Comparison of ENCODE assay signal across 30 cellular contexts in genomic region chr5:179089502-179089901, GRCh38.
"Had no signal": no experiment of that assay in that cellular context is flagged by ENCODE, and none has a peak within 500 bp of the region (broad histone marks: within the 10 kb centered on the region; RNA-seq: fewer than 3 reads in every experiment).

No MANE protein-coding gene starts in this region.

- H3K4me3 ChIP-seq: ascending aorta, cardiac muscle cell had no signal

- H3K36me3 ChIP-seq: cardiac muscle cell had no signal

- H3K27me3 ChIP-seq: ascending aorta, cardiac muscle cell had no signal

- FAIRE-seq: bronchial epithelial cell, colon, TTC549 had no signal

- H3K4me1 ChIP-seq: ascending aorta had no signal

- H3K27ac ChIP-seq: ascending aorta, cardiac muscle cell, VCaP had no signal

- ATAC-seq: activated CD4-positive, alpha-beta T cell treated with anti-CD3 and anti-CD28 coated beads for 36 hours; activated CD8-positive, alpha-beta memory T cell treated with anti-CD3 and anti-CD28 coated beads, Interleukin-2, amount 10 ng/mL, durations not matched to agents 7 days and 5 days; activated CD8-positive, alpha-beta T cell treated with anti-CD3 and anti-CD28 coated beads, Interleukin-2, amount 10 ng/mL, durations not matched to agents 7 days and 5 days; activated naive CD8-positive, alpha-beta T cell treated with anti-CD3 and anti-CD28 coated beads, Interleukin-2, amount 50 U/mL, for 24 hours had no signal

- DNase-seq: activated B cell treated with CpG ODN at 0.5 μM for 24 hours; activated CD4-positive, alpha-beta memory T cell treated with anti-CD3 and anti-CD28 coated beads, Interleukin-2, amount 10 ng/mL, durations not matched to agents 7 days and 5 days; activated CD4-positive, alpha-beta T cell treated with anti-CD3 and anti-CD28 coated beads for 1 hour; activated CD4-positive, alpha-beta T cell treated with anti-CD3 and anti-CD28 coated beads for 36 hours; activated CD4-positive, alpha-beta T cell treated with anti-CD3 and anti-CD28 coated beads for 48 hours; activated CD4-positive, alpha-beta T cell treated with anti-CD3 and anti-CD28 coated beads, Interleukin-2, amount 10 ng/mL, durations not matched to agents 7 days and 5 days; activated CD4-positive, alpha-beta T cell treated with anti-CD3 and anti-CD28 coated beads, Interleukin-2, amount 50 U/mL, for 48 hours; activated CD8-positive, alpha-beta memory T cell treated with anti-CD3 and anti-CD28 coated beads for 24 hours; activated CD8-positive, alpha-beta memory T cell treated with anti-CD3 and anti-CD28 coated beads, Interleukin-2, amount 10 ng/mL, durations not matched to agents 7 days and 5 days; activated CD8-positive, alpha-beta memory T cell treated with anti-CD3 and anti-CD28 coated beads, Interleukin-2, amount 50 U/mL, for 48 hours; activated CD8-positive, alpha-beta T cell treated with anti-CD3 and anti-CD28 coated beads, Interleukin-2, amount 10 ng/mL, durations not matched to agents 7 days and 5 days; activated effector memory CD4-positive, alpha-beta T cell treated with Interleukin-2 at 50 U/mL for 16 hours; activated gamma-delta T cell; activated naive CD4-positive, alpha-beta T cell treated with anti-CD3 and anti-CD28 coated beads, Interleukin-2, amount 10 ng/mL, durations not matched to agents 7 days and 5 days; activated naive CD4-positive, alpha-beta T cell treated with Interleukin-2 at 50 U/mL for 16 hours; activated naive CD8-positive, alpha-beta T cell treated with anti-CD3 and anti-CD28 coated beads, Interleukin-2, amount 10 ng/mL, durations not matched to agents 7 days and 5 days; activated naive CD8-positive, alpha-beta T cell treated with anti-CD3 and anti-CD28 coated beads, Interleukin-2, amount 50 U/mL, for 24 hours; activated T-cell treated with anti-CD3 and anti-CD28 coated beads, Interleukin-2, amount 50 U/mL, for 24 hours; activated T-cell treated with anti-CD3 and anti-CD28 coated beads, Interleukin-2, amount 50 U/mL, for 48 hours; amygdala; anterior cingulate cortex; central memory CD4-positive, alpha-beta T cell; T-helper 2 cell; T-helper 9 cell had no signal
